In genomic region chr6:93828553-93828952, GRCh38 we compare ENCODE assay signal across 1 cellular context.
TF ChIP-seq lines count a peak whose summit lies in the region.

No MANE protein-coding gene starts in this region.

TF ChIP-seq in H1, 55 proteins besides CTCF, POLR2A, EP300 and RAD21:
- TF ChIP-seq SRF (IDR thresholded peaks at IDR 0.05; ENCODE audit: low read depth, low read length) = no peak
- TF ChIP-seq POLR2AphosphoS5 (IDR thresholded peaks at IDR 0.05; ENCODE audit: low read depth, low read length) = peak; percentile 69
- no peak for TF ChIP-seq MAFK (IDR thresholded peaks at IDR 0.05; ENCODE audit: low read depth, low read length)
- TF ChIP-seq TAF7 (optimal IDR thresholded peaks at IDR 0.05; ENCODE audit: borderline replicate concordance, low read depth, low read length) = no peak
- no peak for TF ChIP-seq SAP30 (IDR thresholded peaks at IDR 0.05; ENCODE audit: insufficient read depth, insufficient replicate concordance, low read length)
- TF ChIP-seq JUN (IDR thresholded peaks at IDR 0.05; ENCODE audit: low read depth, low read length) = no peak
TF ChIP-seq in H1: peak in this region for 1.
